ENCODE assay signal across 17 cellular contexts in the genomic region with DNA sequence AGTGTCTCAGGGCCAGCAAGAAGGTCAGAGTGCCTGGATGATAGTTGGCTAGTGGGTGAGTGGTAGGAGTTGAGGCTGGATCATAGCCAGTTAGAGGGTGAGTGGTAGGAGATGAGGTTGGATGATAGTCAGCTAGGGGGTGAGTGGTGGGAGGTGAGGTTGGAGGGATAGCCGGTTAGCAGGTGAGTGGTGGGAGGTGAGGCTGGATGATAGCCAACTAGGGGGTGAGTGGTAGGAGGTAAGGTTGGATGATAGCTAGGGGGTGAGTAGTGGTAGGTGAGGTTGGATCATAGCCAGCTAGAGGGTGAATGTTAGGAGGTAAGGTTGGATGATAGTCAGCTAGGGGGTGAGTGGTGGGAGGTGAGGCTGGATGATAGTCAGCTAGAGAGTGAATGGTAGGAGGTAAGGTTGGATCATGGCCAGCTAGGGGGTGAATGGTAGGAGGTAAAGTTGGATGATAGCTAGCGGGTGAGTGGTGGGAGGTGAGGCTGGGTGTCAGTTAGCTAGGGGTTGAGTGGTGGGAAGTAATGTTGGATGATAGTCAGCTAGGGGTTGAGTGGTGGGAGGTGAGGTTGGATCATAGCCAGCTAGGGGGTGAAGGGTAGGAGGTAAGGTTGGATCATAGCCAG.
DNase-seq lines count a peak whose midpoint lies in the region; ATAC-seq and TF ChIP-seq lines count a peak whose summit lies in the region.
"Had no signal": no experiment of that assay in that cellular context is flagged by ENCODE, and none has a peak within 500 bp of the region (broad histone marks: within the 10 kb centered on the region; RNA-seq: fewer than 3 reads in every experiment).

No MANE protein-coding gene starts in this region.

- H3K4me3 Mint-ChIP-seq in activated CD4-positive, alpha-beta T cell treated with anti-CD3 and anti-CD28 coated beads, Interleukin-2, amount 10 ng/mL, durations not matched to agents 24 days and 14 days, result no peak overlapping the region
- H3K4me3 Mint-ChIP-seq in memory B cell (no peak overlapping the region), type B pancreatic cell (no peak overlapping the region)
- H3K4me3 Mint-ChIP-seq: CD14-positive monocyte; CD4-positive, alpha-beta T cell; CD8-positive, alpha-beta memory T cell had no signal

- intact Hi-C loops in activated CD4-positive, alpha-beta T cell treated with anti-CD3 and anti-CD28 coated beads, Interleukin-2, amount 10 ng/mL, durations not matched to agents 24 days and 14 days (cut with micrococcal nuclease), result no loop called here

- H3K36me3 Mint-ChIP-seq in activated CD4-positive, alpha-beta T cell treated with anti-CD3 and anti-CD28 coated beads, Interleukin-2, amount 10 ng/mL, durations not matched to agents 24 days and 14 days (ENCODE audit: low read depth), result no peaks in the 10 kb centered on the region
- H3K36me3 Mint-ChIP-seq in memory B cell (peaks cover 5% of the 10 kb centered on the region), type B pancreatic cell (no peaks in the 10 kb centered on the region)
- H3K36me3 Mint-ChIP-seq: CD14-positive monocyte; CD8-positive, alpha-beta memory T cell had no signal

- H3K4me1 Mint-ChIP-seq in activated CD4-positive, alpha-beta T cell treated with anti-CD3 and anti-CD28 coated beads, Interleukin-2, amount 10 ng/mL, durations not matched to agents 24 days and 14 days, result no peaks in the 10 kb centered on the region
- peaks cover 7% of the 10 kb centered on the region for H3K4me1 Mint-ChIP-seq in memory B cell
- no peaks in the 10 kb centered on the region for H3K4me1 Mint-ChIP-seq in type B pancreatic cell (ENCODE audit: unreplicated experiment)
- H3K4me1 Mint-ChIP-seq: CD14-positive monocyte; CD8-positive, alpha-beta memory T cell had no signal

- TF ChIP-seq CTCF in type B pancreatic cell (conservative IDR thresholded peaks at IDR 0.05), result no peak

- DNase-seq in activated CD4-positive, alpha-beta T cell treated with anti-CD3 and anti-CD28 coated beads, Interleukin-2, amount 10 ng/mL, durations not matched to agents 24 days and 14 days, result peak; percentile 6
- DNase-seq in activated CD4-positive, alpha-beta T cell treated with anti-CD3 and anti-CD28 coated beads for 48 hours, result no peak
- DNase-seq in memory B cell (ENCODE audit: low spot score in 2 of 2) (no peak), type B pancreatic cell (ENCODE audit: extremely low spot score, unreplicated experiment) (no peak), NCI-H82 (lab: John Stamatoyannopoulos, UW) (no peak)
- DNase-seq: BE2C; CD4-positive, alpha-beta T cell; CD8-positive, alpha-beta memory T cell; DMS 273 treated with DMSO at 0.1 percent for 48 hours; DMS79; EL; GDM1; GOT3 had no signal

- ATAC-seq in memory B cell (ENCODE audit: low read depth) (no peak), GM18909 (IDR thresholded peaks at IDR 0.05; ENCODE audit: poor library complexity, unreplicated experiment) (no peak), GM21737 (IDR thresholded peaks at IDR 0.05; ENCODE audit: unreplicated experiment) (no peak)
- ATAC-seq: GM12878 had no signal

- H3K27me3 Mint-ChIP-seq in activated CD4-positive, alpha-beta T cell treated with anti-CD3 and anti-CD28 coated beads, Interleukin-2, amount 10 ng/mL, durations not matched to agents 24 days and 14 days, result no peaks in the 10 kb centered on the region
- peaks cover 19% of the 10 kb centered on the region for H3K27me3 Mint-ChIP-seq in memory B cell
- H3K27me3 Mint-ChIP-seq in type B pancreatic cell, result no peaks in the 10 kb centered on the region
- H3K27me3 Mint-ChIP-seq: CD4-positive, alpha-beta T cell had no signal

- peaks cover 3% of the 10 kb centered on the region for H3K9me3 Mint-ChIP-seq in activated CD4-positive, alpha-beta T cell treated with anti-CD3 and anti-CD28 coated beads, Interleukin-2, amount 10 ng/mL, durations not matched to agents 24 days and 14 days
- H3K9me3 Mint-ChIP-seq in memory B cell (no peaks in the 10 kb centered on the region), type B pancreatic cell (no peaks in the 10 kb centered on the region)
- H3K9me3 Mint-ChIP-seq: CD4-positive, alpha-beta T cell; CD8-positive, alpha-beta memory T cell had no signal

- no peak overlapping the region for H3K27ac Mint-ChIP-seq in activated CD4-positive, alpha-beta T cell treated with anti-CD3 and anti-CD28 coated beads, Interleukin-2, amount 10 ng/mL, durations not matched to agents 24 days and 14 days
- H3K27ac Mint-ChIP-seq in memory B cell, result peak overlapping the region; percentile 39
- H3K27ac Mint-ChIP-seq in type B pancreatic cell, result peak overlapping the region; percentile 49
- H3K27ac Mint-ChIP-seq: CD14-positive monocyte; CD4-positive, alpha-beta T cell had no signal
